ENCODE assay signal across 7 cellular contexts in genomic region chr12:124655317-124656213, GRCh38.
DNase-seq lines count a peak whose midpoint lies in the region; ATAC-seq and TF ChIP-seq lines count a peak whose summit lies in the region.

No MANE protein-coding gene starts in this region.

- no peak for ATAC-seq in HG03521 (IDR thresholded peaks at IDR 0.05; ENCODE audit: unreplicated experiment)

- TF ChIP-seq CTCF in HFFc6 (IDR thresholded peaks at IDR 0.05) (no peak), fibroblast of villous mesenchyme (IDR thresholded peaks at IDR 0.05; ENCODE audit: insufficient read depth, low read depth, low read length) (no peak)

- DNase-seq in HFFc6 (peak; percentile 81), SHP77 (lab: John Stamatoyannopoulos, UW) (peak; percentile 73 to 79), fibroblast of villous mesenchyme (ENCODE audit: low read depth) (peak; percentile 95), nucleus accumbens (lab: John Stamatoyannopoulos, UW) (peak in 53 of 56 donors; percentile 42 to 94 (median 74))
- DNase-seq in activated naive CD4-positive, alpha-beta T cell treated with anti-CD3 and anti-CD28 coated beads, Interleukin-2, amount 50 U/mL, for 16 hours: no peak
- no peak for DNase-seq in stimulated activated CD4-positive, alpha-beta T cell treated with anti-CD3 and anti-CD28 coated beads, Interleukin-1b, Interleukin-23, amount 100 ng/mL, for 48 hours

- peaks cover 40% of the 10 kb centered on the region for H3K4me1 Mint-ChIP-seq in HFFc6 (ENCODE audit: low read depth)

- H3K9me3 Mint-ChIP-seq in HFFc6: no peaks in the 10 kb centered on the region

- peak overlapping the region; percentile 71 for H3K4me3 Mint-ChIP-seq in HFFc6

- peak overlapping the region; percentile 77 for H3K27ac Mint-ChIP-seq in HFFc6

- H3K4me3 ChIP-seq in fibroblast of villous mesenchyme (ENCODE audit: low read depth, low read length): no peak overlapping the region

- no peaks in the 10 kb centered on the region for H3K36me3 Mint-ChIP-seq in HFFc6 (ENCODE audit: low read depth)

- peaks cover 2% of the 10 kb centered on the region; the same call in 1 of the 2 replicates for H3K27me3 Mint-ChIP-seq in HFFc6 (ENCODE audit: insufficient read depth)

Comparison
In these comparisons a context has a peak if more than half of its experiments do, and no peak if none do; other contexts are left out.
1. DNase-seq: peak in HFFc6 (single experiment), SHP77 (2 of 2), fibroblast of villous mesenchyme (single experiment) and nucleus accumbens (53 of 56); none in activated naive CD4-positive, alpha-beta T cell treated with anti-CD3 and anti-CD28 coated beads, Interleukin-2, amount 50 U/mL, for 16 hours (single experiment) and stimulated activated CD4-positive, alpha-beta T cell treated with anti-CD3 and anti-CD28 coated beads, Interleukin-1b, Interleukin-23, amount 100 ng/mL, for 48 hours (single experiment).